ENCODE assay signal across 8 cellular contexts in genomic region chr5:137753227-137753985, GRCh38. TPM values are rescaled to one million over a fixed set of nuclear protein-coding genes. Genes with fewer than 3 reads are reported as not detected.
A peak's percentile ranks its signal among the peaks of the same experiment; 100 is the strongest.
DNase-seq lines count a peak whose midpoint lies in the region; ATAC-seq, FAIRE-seq and TF ChIP-seq lines count a peak whose summit lies in the region.

No MANE protein-coding gene starts in this region.

- peak overlapping the region; percentile 98 for H3K27ac ChIP-seq in fibroblast of lung (ENCODE audit: insufficient read depth, low read length)
- H3K27ac ChIP-seq in neural cell (ENCODE audit: low read length) = peak overlapping the region; percentile 99
- H3K27ac ChIP-seq in vagina = peak overlapping the region; percentile 100

- H3K9me2 ChIP-seq in neural cell (ENCODE audit: insufficient read depth, low read length) = no peaks in the 10 kb centered on the region

- H3K27me3 Mint-ChIP-seq in activated T-helper 1 cell treated with anti-CD3 and anti-CD28 coated beads, Interleukin-12 subunit alpha, Interleukin-12 subunit beta, Interleukin-2, Interleukin-4 antibody, amounts not matched to agents 30 ng/mL and 10 ng/mL and 1 ng/mL, durations not matched to agents 14 hours and 24 hours and 36 hours (ENCODE audit: insufficient read depth) = peaks cover 4% of the 10 kb centered on the region

- H4K20me1 ChIP-seq in fibroblast of lung (ENCODE audit: control insufficient read depth, extremely low read depth, insufficient read depth, low read length) (peaks cover 11% of the 10 kb centered on the region), neural cell (ENCODE audit: insufficient read depth) (peaks cover 41% of the 10 kb centered on the region)

- H3F3A ChIP-seq in neural cell (ENCODE audit: insufficient read depth, low read length, poor library complexity, severe bottlenecking) = no peaks in the 10 kb centered on the region

- H3K4me2 ChIP-seq in fibroblast of lung (ENCODE audit: extremely low read depth, insufficient read depth, low read length) = peak overlapping the region; percentile 54
- peak overlapping the region; percentile 99 for H3K4me2 ChIP-seq in neural cell (ENCODE audit: low read length)

- TF ChIP-seq RAD21 in neural cell (conservative IDR thresholded peaks at IDR 0.05) = no peak

- ATAC-seq in GM21367 (IDR thresholded peaks at IDR 0.05; ENCODE audit: unreplicated experiment) = peak; percentile 1

- H3K9me3 ChIP-seq in fibroblast of lung (ENCODE audit: control insufficient read depth, insufficient read depth, low read depth, low read length) (no peaks in the 10 kb centered on the region), neural cell (ENCODE audit: low read length) (no peaks in the 10 kb centered on the region), vagina (no peaks in the 10 kb centered on the region)

- H3K4me1 ChIP-seq in fibroblast of lung (ENCODE audit: control insufficient read depth, extremely low read depth, insufficient read depth, low read length) (peaks cover 3% of the 10 kb centered on the region), vagina (peaks cover 42% of the 10 kb centered on the region)

- H3K79me2 ChIP-seq in fibroblast of lung (ENCODE audit: control insufficient read depth, insufficient read depth, low read length) (peaks cover 39% of the 10 kb centered on the region), neural cell (replicated peaks; ENCODE audit: insufficient read depth, low read length) (peaks cover 53% of the 10 kb centered on the region)

- peak overlapping the region; percentile 99 for H3K4me3 ChIP-seq in LNCaP clone FGC (ENCODE audit: low read depth, low read length)
- H3K4me3 ChIP-seq in fibroblast of lung (replicated peaks in 1 of 4; ENCODE audit: control extremely low read depth in 1 of 4, insufficient read depth in 1 of 4, low read depth in 3 of 4, low read length in 4 of 4) = peak overlapping the region; percentile 94 to 100 (median 98)
- peak overlapping the region; percentile 73 for H3K4me3 ChIP-seq in neural cell (ENCODE audit: low read length)
- H3K4me3 ChIP-seq in vagina = peak overlapping the region; percentile 69 to 92

- TF ChIP-seq CTCF in LNCaP clone FGC (IDR thresholded peaks at IDR 0.05; ENCODE audit: control insufficient read depth, extremely low read depth, insufficient read depth) (no peak), fibroblast of lung (conservative IDR thresholded peaks at IDR 0.05 in 1 of 2, IDR thresholded peaks at IDR 0.05 in 1 of 2; ENCODE audit: low read depth in 1 of 2, low read length in 2 of 2) (no peak), neural cell (IDR thresholded peaks at IDR 0.05; ENCODE audit: poor library complexity, severe bottlenecking) (no peak), vagina (IDR thresholded peaks at IDR 0.05) (no peak), D721Med (IDR thresholded peaks at IDR 0.05; ENCODE audit: insufficient read depth, missing control alignments) (no peak)

- peak overlapping the region; percentile 97 for H3K4me3 Mint-ChIP-seq in activated T-helper 1 cell treated with anti-CD3 and anti-CD28 coated beads, Interleukin-12 subunit alpha, Interleukin-12 subunit beta, Interleukin-2, Interleukin-4 antibody, amounts not matched to agents 30 ng/mL and 10 ng/mL and 1 ng/mL, durations not matched to agents 14 hours and 24 hours and 36 hours

- FAIRE-seq in D721Med (lab: Jason Lieb, UNC) = no peak

- H3K4me1 Mint-ChIP-seq in activated T-helper 1 cell treated with anti-CD3 and anti-CD28 coated beads, Interleukin-12 subunit alpha, Interleukin-12 subunit beta, Interleukin-2, Interleukin-4 antibody, amounts not matched to agents 30 ng/mL and 10 ng/mL and 1 ng/mL, durations not matched to agents 14 hours and 24 hours and 36 hours (ENCODE audit: low read depth) = peaks cover 22% of the 10 kb centered on the region

- peak; percentile 25 for DNase-seq in AG08396 (ENCODE audit: low spot score)
- no peak for DNase-seq in LNCaP clone FGC (ENCODE audit: low read depth)
- peak; percentile 42 for DNase-seq in activated T-helper 1 cell treated with anti-CD3 and anti-CD28 coated beads, Interleukin-12 subunit alpha, Interleukin-12 subunit beta, Interleukin-2, Interleukin-4 antibody, amounts not matched to agents 30 ng/mL and 10 ng/mL and 1 ng/mL, durations not matched to agents 14 hours and 24 hours and 36 hours (ENCODE audit: low spot score)
- no peak for DNase-seq in fibroblast of lung (ENCODE audit: low read depth in 2 of 2)
- no peak for DNase-seq in vagina (ENCODE audit: extremely low spot score in 2 of 2)
- DNase-seq in D721Med (ENCODE audit: insufficient read length, low spot score) = no peak

- H3K36me3 Mint-ChIP-seq in activated T-helper 1 cell treated with anti-CD3 and anti-CD28 coated beads, Interleukin-12 subunit alpha, Interleukin-12 subunit beta, Interleukin-2, Interleukin-4 antibody, amounts not matched to agents 30 ng/mL and 10 ng/mL and 1 ng/mL, durations not matched to agents 14 hours and 24 hours and 36 hours (ENCODE audit: low read depth) = peaks cover 31% of the 10 kb centered on the region

- no peak for TF ChIP-seq POLR2A in vagina (IDR thresholded peaks at IDR 0.05)

- intact Hi-C loops in activated T-helper 1 cell treated with anti-CD3 and anti-CD28 coated beads, Interleukin-12 subunit alpha, Interleukin-12 subunit beta, Interleukin-2, Interleukin-4 antibody, amounts not matched to agents 30 ng/mL and 10 ng/mL and 1 ng/mL, durations not matched to agents 14 hours and 24 hours and 36 hours (cut with micrococcal nuclease) = loop anchor here (2.0 to 10.0 kb wide), 5 partner anchors 243 to 1541 kb away; partner anchors contain the start of genes EGR1, ETF1, KDM3B and MATR3
- intact Hi-C loops in vagina (cut with DNase I) = no loop called here

- H3K36me3 ChIP-seq in fibroblast of lung (ENCODE audit: control insufficient read depth, insufficient read depth, low read length) (no peaks in the 10 kb centered on the region), neural cell (ENCODE audit: insufficient read depth, low read length) (peaks cover 3% of the 10 kb centered on the region), vagina (no peaks in the 10 kb centered on the region)

- H3K27me3 ChIP-seq in fibroblast of lung (ENCODE audit: control insufficient read depth, insufficient read depth, low read length) = no peaks in the 10 kb centered on the region
- no peaks in the 10 kb centered on the region for H3K27me3 ChIP-seq in neural cell (ENCODE audit: insufficient read depth, low read depth, low read length)
- H3K27me3 ChIP-seq in vagina = no peaks in the 10 kb centered on the region

- no peaks in the 10 kb centered on the region for H3K9me3 Mint-ChIP-seq in activated T-helper 1 cell treated with anti-CD3 and anti-CD28 coated beads, Interleukin-12 subunit alpha, Interleukin-12 subunit beta, Interleukin-2, Interleukin-4 antibody, amounts not matched to agents 30 ng/mL and 10 ng/mL and 1 ng/mL, durations not matched to agents 14 hours and 24 hours and 36 hours

- no peak for TF ChIP-seq EP300 in neural cell (conservative IDR thresholded peaks at IDR 0.05; ENCODE audit: poor library complexity, severe bottlenecking)

- H2AFZ ChIP-seq in fibroblast of lung (ENCODE audit: low read length) (no peak overlapping the region), neural cell (ENCODE audit: low read depth, low read length) (peak overlapping the region; percentile 40)

- H3K27ac Mint-ChIP-seq in activated T-helper 1 cell treated with anti-CD3 and anti-CD28 coated beads, Interleukin-12 subunit alpha, Interleukin-12 subunit beta, Interleukin-2, Interleukin-4 antibody, amounts not matched to agents 30 ng/mL and 10 ng/mL and 1 ng/mL, durations not matched to agents 14 hours and 24 hours and 36 hours = peak overlapping the region; percentile 100

- peak overlapping the region; percentile 99 for H3K9ac ChIP-seq in fibroblast of lung (ENCODE audit: insufficient read depth, low read length)
- peak overlapping the region; percentile 100 for H3K9ac ChIP-seq in neural cell (ENCODE audit: low read length)

TF ChIP-seq in neural cell, 6 proteins besides CTCF, POLR2A, EP300 and RAD21:
- peak; percentile 23 for TF ChIP-seq MXI1 (conservative IDR thresholded peaks at IDR 0.05; ENCODE audit: poor library complexity, severe bottlenecking)
- no peak for TF ChIP-seq SMC3 (conservative IDR thresholded peaks at IDR 0.05; ENCODE audit: poor library complexity)

RNA-seq across cellular contexts. Expression of gene HNRNPA0, which starts 0.8 kb away (rescaled TPM):
- total RNA-seq in activated T-helper 1 cell treated with anti-CD3 and anti-CD28 coated beads, Interleukin-12 subunit alpha, Interleukin-12 subunit beta, Interleukin-2, Interleukin-4 antibody, amounts not matched to agents 30 ng/mL and 10 ng/mL and 1 ng/mL, durations not matched to agents 14 hours and 24 hours and 36 hours = 37.5 and 37.8 TPM in 2 replicates
- total RNA-seq in fibroblast of lung (9.4 and 12.8 TPM in 2 replicates), vagina (11.8 TPM)
- polyA plus RNA-seq in fibroblast of lung (10.7 and 11.6 TPM in 2 replicates), neural cell (73.7 and 80.3 TPM in 2 replicates)
- polyA plus RNA-seq in fibroblast of lung (2012) = 20.7 and 22.2 TPM in 2 replicates
- polyA minus RNA-seq in fibroblast of lung (ENCODE audit: low replicate concordance) (3.7 and 4.0 TPM in 2 replicates), neural cell (82.3 and 94.7 TPM in 2 replicates)

RNA-seq across cellular contexts. Expression of gene KLHL3, which starts 17.5 kb away (rescaled TPM):
- total RNA-seq in activated T-helper 1 cell treated with anti-CD3 and anti-CD28 coated beads, Interleukin-12 subunit alpha, Interleukin-12 subunit beta, Interleukin-2, Interleukin-4 antibody, amounts not matched to agents 30 ng/mL and 10 ng/mL and 1 ng/mL, durations not matched to agents 14 hours and 24 hours and 36 hours = 1.2 and 2.2 TPM in 2 replicates
- total RNA-seq in fibroblast of lung (1.5 and 2.3 TPM in 2 replicates), vagina (7.4 TPM)
- polyA plus RNA-seq in fibroblast of lung (0.60 and 1.1 TPM in 2 replicates), neural cell (10.9 and 12.9 TPM in 2 replicates)
- polyA plus RNA-seq in fibroblast of lung (2012) = 0.41 and 0.54 TPM in 2 replicates
- polyA minus RNA-seq in fibroblast of lung (ENCODE audit: low replicate concordance) (4.9 and 14.3 TPM in 2 replicates), neural cell (17.3 and 30.4 TPM in 2 replicates)

Comparison
In these comparisons a context has a peak if more than half of its experiments do, and no peak if none do; other contexts are left out.
1. DNase-seq: peak in AG08396 (single experiment) and activated T-helper 1 cell treated with anti-CD3 and anti-CD28 coated beads, Interleukin-12 subunit alpha, Interleukin-12 subunit beta, Interleukin-2, Interleukin-4 antibody, amounts not matched to agents 30 ng/mL and 10 ng/mL and 1 ng/mL, durations not matched to agents 14 hours and 24 hours and 36 hours (single experiment); none in LNCaP clone FGC (single experiment), fibroblast of lung (0 of 2), vagina (0 of 2) and D721Med (single experiment).
2. Peak in every context shown above with its lines, with median percentiles within 50 percentile points of each other: H3K4me3 ChIP-seq and H3K27ac ChIP-seq.